35 cellular contexts compared by ENCODE assay signal in the genomic region with DNA sequence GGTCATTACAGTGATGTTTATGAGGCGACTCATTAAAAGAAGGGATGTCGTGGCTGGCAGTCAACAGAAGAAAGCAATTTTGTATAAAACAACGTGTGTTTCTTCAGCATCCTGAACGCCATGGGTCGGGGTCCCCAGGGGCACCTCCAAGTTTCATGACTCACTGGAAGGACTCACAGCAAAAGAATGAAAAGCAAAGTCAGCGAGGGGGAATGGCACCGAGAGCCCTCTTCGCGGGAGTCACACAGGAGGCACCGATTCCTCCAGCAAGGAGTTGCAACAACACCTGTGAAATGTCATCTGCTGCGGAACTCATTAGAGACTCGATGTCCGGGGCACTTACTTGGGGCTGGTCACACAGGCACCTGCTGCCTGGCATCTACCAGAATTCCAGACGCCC.
"Had no signal": no experiment of that assay in that cellular context is flagged by ENCODE, and none has a peak within 500 bp of the region (broad histone marks: within the 10 kb centered on the region; RNA-seq: fewer than 3 reads in every experiment).

No MANE protein-coding gene starts in this region.

- H3K36me3 ChIP-seq: adrenal gland, brain microvascular endothelial cell, breast epithelium had no signal

- FAIRE-seq: astrocyte had no signal

- H3K27me3 Mint-ChIP-seq: activated B cell treated with CpG ODN at 0.5 μM for 24 hours; activated CD4-positive, alpha-beta memory T cell treated with anti-CD3 and anti-CD28 coated beads for 36 hours; activated CD4-positive, alpha-beta T cell treated with anti-CD3 and anti-CD28 coated beads, Interleukin-2, amount 10 ng/mL, durations not matched to agents 24 days and 14 days had no signal

- H3K27ac Mint-ChIP-seq: activated B cell treated with CpG ODN at 0.5 μM for 24 hours; activated CD4-positive, alpha-beta memory T cell treated with anti-CD3 and anti-CD28 coated beads for 36 hours; activated CD4-positive, alpha-beta T cell treated with anti-CD3 and anti-CD28 coated beads, Interleukin-2, amount 10 ng/mL, durations not matched to agents 24 days and 14 days; activated CD8-positive, alpha-beta T cell treated with anti-CD3 and anti-CD28 coated beads for 36 hours; activated naive CD4-positive, alpha-beta T cell treated with anti-CD3 and anti-CD28 coated beads for 36 hours; activated naive CD4-positive, alpha-beta T cell treated with anti-CD3 and anti-CD28 coated beads, Interleukin-2, amount 50 U/mL, for 72 hours; activated naive CD8-positive, alpha-beta T cell treated with anti-CD3 and anti-CD28 coated beads for 36 hours; activated T-cell treated with anti-CD3 and anti-CD28 coated beads, Interleukin-2, amount 50 U/mL, for 72 hours; activated T-helper 1 cell treated with anti-CD3 and anti-CD28 coated beads, Interleukin-12 subunit alpha, Interleukin-12 subunit beta, Interleukin-2, Interleukin-4 antibody, amounts not matched to agents 30 ng/mL and 10 ng/mL and 1 ng/mL, durations not matched to agents 14 hours and 24 hours and 36 hours; activated T-helper 17 cell treated with anti-CD3 and anti-CD28 coated beads, Interleukin-2, amount 50 U/mL, for 72 hours; T-helper 1 cell treated with Interleukin-12 subunit alpha and Interleukin-12 subunit beta and Interleukin-4 antibody, amounts not matched to agents 30 μg/mL and 1 μg/mL, for 36 hours; T-helper 2 cell treated with Interferon-gamma antibody and Interleukin-4, amounts not matched to agents 5 μg/mL and 100 μg/mL, for 36 hours had no signal

- H3K4me1 ChIP-seq: body of pancreas, breast epithelium had no signal

- ATAC-seq: activated CD8-positive, alpha-beta T cell treated with anti-CD3 and anti-CD28 coated beads for 36 hours; activated naive CD4-positive, alpha-beta T cell treated with anti-CD3 and anti-CD28 coated beads, Interleukin-2, amount 50 U/mL, for 72 hours; activated T-cell treated with anti-CD3 and anti-CD28 coated beads, Interleukin-2, amount 50 U/mL, for 4 hours; activated T-cell treated with anti-CD3 and anti-CD28 coated beads, Interleukin-2, amount 50 U/mL, for 72 hours; activated T-helper 17 cell treated with anti-CD3 and anti-CD28 coated beads, Interleukin-2, amount 50 U/mL, for 72 hours; body of pancreas had no signal

- H3K4me1 Mint-ChIP-seq: activated B cell treated with CpG ODN at 0.5 μM for 24 hours; activated CD4-positive, alpha-beta T cell treated with anti-CD3 and anti-CD28 coated beads, Interleukin-2, amount 10 ng/mL, durations not matched to agents 24 days and 14 days; activated naive CD8-positive, alpha-beta T cell treated with anti-CD3 and anti-CD28 coated beads for 36 hours; activated T-helper 17 cell treated with anti-CD3 and anti-CD28 coated beads, Interleukin-2, amount 50 U/mL, for 72 hours had no signal

- H3K9me3 ChIP-seq: adrenal gland, body of pancreas had no signal

- H3K27me3 ChIP-seq: adrenal gland, body of pancreas, brain microvascular endothelial cell had no signal

- H3K4me3 ChIP-seq: adrenal gland, body of pancreas, breast epithelium had no signal

- H3K27ac ChIP-seq: body of pancreas, brain microvascular endothelial cell, breast epithelium, VCaP had no signal

- H3K4me3 Mint-ChIP-seq: activated B cell treated with CpG ODN at 0.5 μM for 24 hours; activated CD4-positive, alpha-beta memory T cell treated with anti-CD3 and anti-CD28 coated beads for 36 hours; activated CD4-positive, alpha-beta T cell treated with anti-CD3 and anti-CD28 coated beads, Interleukin-2, amount 10 ng/mL, durations not matched to agents 24 days and 14 days; activated CD8-positive, alpha-beta T cell treated with anti-CD3 and anti-CD28 coated beads for 36 hours; activated naive CD4-positive, alpha-beta T cell treated with anti-CD3 and anti-CD28 coated beads for 36 hours; activated naive CD8-positive, alpha-beta T cell treated with anti-CD3 and anti-CD28 coated beads for 36 hours; activated T-cell treated with anti-CD3 and anti-CD28 coated beads, Interleukin-2, amount 50 U/mL, for 4 hours; activated T-cell treated with anti-CD3 and anti-CD28 coated beads, Interleukin-2, amount 50 U/mL, for 72 hours; activated T-helper 1 cell treated with anti-CD3 and anti-CD28 coated beads, Interleukin-12 subunit alpha, Interleukin-12 subunit beta, Interleukin-2, Interleukin-4 antibody, amounts not matched to agents 30 ng/mL and 10 ng/mL and 1 ng/mL, durations not matched to agents 14 hours and 24 hours and 36 hours; activated T-helper 17 cell treated with anti-CD3 and anti-CD28 coated beads, Interleukin-2, amount 50 U/mL, for 72 hours; T-helper 1 cell treated with Interleukin-12 subunit alpha and Interleukin-12 subunit beta and Interleukin-4 antibody, amounts not matched to agents 30 μg/mL and 1 μg/mL, for 36 hours; T-helper 2 cell treated with Interferon-gamma antibody and Interleukin-4, amounts not matched to agents 5 μg/mL and 100 μg/mL, for 36 hours had no signal

- DNase-seq: activated B cell treated with CpG ODN at 0.5 μM for 24 hours; activated CD4-positive, alpha-beta memory T cell treated with anti-CD3 and anti-CD28 coated beads for 36 hours; activated CD4-positive, alpha-beta T cell treated with anti-CD3 and anti-CD28 coated beads for 4 hours; activated CD4-positive, alpha-beta T cell treated with anti-CD3 and anti-CD28 coated beads, Interleukin-2, amount 10 ng/mL, durations not matched to agents 24 days and 14 days; activated CD4-positive, alpha-beta T cell treated with anti-CD3 and anti-CD28 coated beads, Interleukin-2, amount 50 U/mL, for 1 hour; activated CD4-positive, alpha-beta T cell treated with anti-CD3 and anti-CD28 coated beads, Interleukin-2, amount 50 U/mL, for 4 hours; activated CD4-positive, CD25-positive, alpha-beta regulatory T cell treated with anti-CD3 and anti-CD28 coated beads, Interleukin-2, amount 50 U/mL, for 72 hours; activated CD8-positive, alpha-beta memory T cell treated with anti-CD3 and anti-CD28 coated beads, Interleukin-2, amount 50 U/mL, for 4 hours; activated CD8-positive, alpha-beta T cell treated with anti-CD3 and anti-CD28 coated beads for 36 hours; activated effector memory CD4-positive, alpha-beta T cell treated with anti-CD3 and anti-CD28 coated beads, Interleukin-2, amount 50 U/mL, for 16 hours; activated gamma-delta T cell treated with Interleukin-2 at 50 U/mL for 16 hours; activated naive CD4-positive, alpha-beta T cell; activated naive CD4-positive, alpha-beta T cell treated with anti-CD3 and anti-CD28 coated beads for 36 hours; activated naive CD4-positive, alpha-beta T cell treated with anti-CD3 and anti-CD28 coated beads, Interleukin-2, amount 50 U/mL, for 16 hours; activated naive CD8-positive, alpha-beta T cell treated with anti-CD3 and anti-CD28 coated beads for 36 hours; activated T-cell treated with anti-CD3 and anti-CD28 coated beads for 4 hours; activated T-cell treated with anti-CD3 and anti-CD28 coated beads, Interleukin-2, amount 50 U/mL, for 1 hour; activated T-cell treated with anti-CD3 and anti-CD28 coated beads, Interleukin-2, amount 50 U/mL, for 4 hours; activated T-cell treated with anti-CD3 and anti-CD28 coated beads, Interleukin-2, amount 50 U/mL, for 72 hours; adrenal gland; amniotic stem cell; aorta; body of pancreas; brain microvascular endothelial cell; central memory CD4-positive, alpha-beta T cell; T-helper 2 cell; T-helper 9 cell had no signal
